In the genomic region with DNA sequence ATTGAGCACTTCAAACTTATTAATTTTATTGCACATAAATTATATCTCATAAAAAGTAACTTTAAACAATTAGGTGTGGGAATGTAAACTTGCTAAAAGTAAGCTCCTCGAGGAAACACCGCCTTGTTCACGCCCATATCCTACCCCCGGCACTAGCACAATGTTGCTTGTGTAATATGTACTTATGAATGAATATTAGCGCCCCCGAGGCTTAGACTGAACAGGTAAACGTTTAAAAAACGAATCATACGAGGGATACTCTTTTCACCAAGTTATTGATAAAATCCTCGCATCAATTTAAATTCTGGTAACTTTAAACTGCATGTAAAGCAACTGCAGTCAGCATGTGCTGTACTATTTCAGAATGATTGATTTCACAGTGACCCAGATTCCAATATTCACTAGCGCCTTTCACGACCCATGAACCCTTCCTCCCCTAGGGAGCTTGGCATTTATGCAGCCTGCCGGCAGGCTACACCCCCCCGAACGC, we compare ENCODE assay signal across 8 cellular contexts. TPM values are rescaled to one million over a fixed set of nuclear protein-coding genes. Genes with fewer than 3 reads are reported as not detected.
DNase-seq lines count a peak whose midpoint lies in the region; ATAC-seq, FAIRE-seq and TF ChIP-seq lines count a peak whose summit lies in the region.

No MANE protein-coding gene starts in this region.

- H3K9ac ChIP-seq in HepG2 (ENCODE audit: insufficient read depth, low read depth, low read length) = peak overlapping the region; percentile 94

- no peaks in the 10 kb centered on the region for H3K9me3 ChIP-seq in HepG2 (ENCODE audit: low read length)
- no peaks in the 10 kb centered on the region for H3K9me3 ChIP-seq in tibial nerve

- in situ Hi-C loops in HepG2 (cut with HindIII; ENCODE audit: extremely low pct_ligation_motif_present, low pct_unique_long_range_greater_than_20kb) = no loop called here

- H3K4me3 Mint-ChIP-seq in activated CD4-positive, alpha-beta T cell treated with anti-CD3 and anti-CD28 coated beads for 36 hours = peak overlapping the region; percentile 90
- peak overlapping the region; percentile 97 to 98 (median 98) for H3K4me3 Mint-ChIP-seq in brain

- TF ChIP-seq CTCF in brain (conservative IDR thresholded peaks at IDR 0.05) (no peak), HepG2 (CRISPR knock-in tag; IDR thresholded peaks at IDR 0.05) (0 out of 2 replicates have a peak, but pooled peaks have one; percentile 2), tibial nerve (IDR thresholded peaks at IDR 0.05) (no peak)

- BruUV-seq in HepG2 (replicated peaks; lab: Mats Ljungman, UMichigan) = no TSS peak

- no peaks in the 10 kb centered on the region for H3K27me3 Mint-ChIP-seq in activated CD4-positive, alpha-beta T cell treated with anti-CD3 and anti-CD28 coated beads for 36 hours
- peaks cover 12% of the 10 kb centered on the region for H3K27me3 Mint-ChIP-seq in brain

- intact Hi-C loops in activated CD4-positive, alpha-beta T cell treated with anti-CD3 and anti-CD28 coated beads for 36 hours (cut with DNase I, micrococcal nuclease) = loop anchor here (1.0 to 10.0 kb wide), 13 partner anchors 89 to 1708 kb away; partner anchors contain the start of gene SCAF8 (in 2 of the 2)
- intact Hi-C loops in HepG2 (cut with micrococcal nuclease; ENCODE audit: unreplicated experiment) = loop anchor here (1.0 kb wide), 1 partner anchor 15 kb away; no protein-coding TSS in a partner anchor

- H3K79me2 ChIP-seq in HepG2 (ENCODE audit: insufficient read depth, low read length) = peaks cover 55% of the 10 kb centered on the region

- no peak for TF ChIP-seq RAD21 in HepG2 (CRISPR knock-in tag; IDR thresholded peaks at IDR 0.05)

- peaks cover 28% of the 10 kb centered on the region for H3K36me3 Mint-ChIP-seq in activated CD4-positive, alpha-beta T cell treated with anti-CD3 and anti-CD28 coated beads for 36 hours (ENCODE audit: low read depth)
- peaks cover 17% of the 10 kb centered on the region for H3K36me3 Mint-ChIP-seq in brain

- peak; percentile 3 for ATAC-seq in activated CD4-positive, alpha-beta T cell treated with anti-CD3 and anti-CD28 coated beads for 36 hours
- ATAC-seq in HG02763 (IDR thresholded peaks at IDR 0.05; ENCODE audit: unreplicated experiment) (peak; percentile 7), HepG2 (peak; percentile 62)

- H3K27ac Mint-ChIP-seq in activated CD4-positive, alpha-beta T cell treated with anti-CD3 and anti-CD28 coated beads for 36 hours = peak overlapping the region; percentile 93
- peak overlapping the region; percentile 91 to 97 (median 96) for H3K27ac Mint-ChIP-seq in brain

- WGBS in HepG2 (ENCODE audit: low lambda C conversion rate) = under 1% methylated on average over 14 of the region's 15 CpGs
- WGBS in tibial nerve, 2 donors = 0 to 2% methylated on average over 15 of the region's 15 CpGs

- no peak for TF ChIP-seq POLR2A in HepG2 (IDR thresholded peaks at IDR 0.05; ENCODE audit: insufficient read depth in 1 of 2, low read depth in 2 of 2, low read length in 2 of 2)
- TF ChIP-seq POLR2A in tibial nerve (IDR thresholded peaks at IDR 0.05) = no peak

- no peaks in the 10 kb centered on the region for H4K20me1 ChIP-seq in HepG2 (ENCODE audit: insufficient read depth, low read length)

- peaks cover 8 to 36% of the 10 kb centered on the region in 2 experiments for H3K36me3 ChIP-seq in HepG2 (replicated peaks in 1 of 2; ENCODE audit: control insufficient read depth in 1 of 2, insufficient read depth in 2 of 2, low read length in 2 of 2)
- peaks cover 0 to 20% (median 0%) of the 10 kb centered on the region in 3 donors for H3K36me3 ChIP-seq in tibial nerve

- H3K27ac ChIP-seq in HepG2 (ENCODE audit: extremely low read length, insufficient read depth, low read length) = peak overlapping the region; percentile 92
- peak overlapping the region; percentile 70 to 94 (median 82) for H3K27ac ChIP-seq in tibial nerve

- peak overlapping the region; percentile 82 for H3K4me2 ChIP-seq in HepG2 (ENCODE audit: low read depth, low read length)

- peaks cover 41% of the 10 kb centered on the region for H3K4me1 Mint-ChIP-seq in activated CD4-positive, alpha-beta T cell treated with anti-CD3 and anti-CD28 coated beads for 36 hours
- peaks cover 51% of the 10 kb centered on the region for H3K4me1 Mint-ChIP-seq in brain

- DNase-seq in activated CD4-positive, alpha-beta T cell treated with anti-CD3 and anti-CD28 coated beads for 36 hours = peak; percentile 28
- DNase-seq in activated CD4-positive, alpha-beta T cell treated with anti-CD3 and anti-CD28 coated beads for 1 hour = no peak
- DNase-seq in NCI-H524 (lab: John Stamatoyannopoulos, UW) = peak; percentile 29 to 58
- DNase-seq in HepG2 (ENCODE audit: low spot score) = peak; percentile 65
- DNase-seq in tibial nerve (ENCODE audit: low spot score in 2 of 2) = no peak
- no peak for DNase-seq in iPS-NIHi7 (ENCODE audit: extremely low spot score)

- H3K4me3 ChIP-seq in HepG2 (replicated peaks in 1 of 3; ENCODE audit: insufficient read depth in 1 of 3, low read depth in 2 of 3, low read length in 3 of 3) (peak overlapping the region; percentile 74 to 97 (median 93)), tibial nerve (peak overlapping the region; percentile 71 to 81 (median 78))

- no peaks in the 10 kb centered on the region; a peak in 1 of 5 replicates for H3K27me3 ChIP-seq in HepG2 (ENCODE audit: control insufficient read depth in 1 of 2, insufficient read depth in 2 of 2, low read length in 2 of 2)
- H3K27me3 ChIP-seq in tibial nerve = no peaks in the 10 kb centered on the region

- no peaks in the 10 kb centered on the region for H3K9me3 Mint-ChIP-seq in activated CD4-positive, alpha-beta T cell treated with anti-CD3 and anti-CD28 coated beads for 36 hours (ENCODE audit: low read depth)
- no peaks in the 10 kb centered on the region for H3K9me3 Mint-ChIP-seq in brain

- CTCF ChIA-PET in activated CD4-positive, alpha-beta T cell treated with anti-CD3 and anti-CD28 coated beads for 36 hours (lab: Charles Lee) = interaction anchor here (0.5 to 3.1 kb wide), 4 partner anchors 25 to 386 kb away, joined by 3 to 13 read pairs (median 4); no protein-coding TSS in a partner anchor
- CTCF ChIA-PET in HepG2 (lab: Yijun Ruan, JAX; ENCODE audit: low intra/inter-chr PET ratio, low total read pairs) = no interaction called here

- H2AFZ ChIP-seq in HepG2 (ENCODE audit: low read length) = no peak overlapping the region

- FAIRE-seq in HepG2 (lab: Jason Lieb, UNC) = no peak

- H3K4me1 ChIP-seq in HepG2 (ENCODE audit: insufficient read depth, low read length) (peaks cover 67% of the 10 kb centered on the region), tibial nerve (peaks cover 0 to 19% (median 8%) of the 10 kb centered on the region in 4 donors)

- TF ChIP-seq EP300 in HepG2 (IDR thresholded peaks at IDR 0.05; ENCODE audit: low read depth in 2 of 2, low read length in 2 of 2) = 0 out of 4 replicates have a peak, but pooled peaks of 1 of the 2 experiments have one; percentile 2
- no peak for TF ChIP-seq EP300 in HepG2 (CRISPR knock-in tag; IDR thresholded peaks at IDR 0.05; ENCODE audit: borderline replicate concordance)
- no peak for TF ChIP-seq EP300 in tibial nerve (IDR thresholded peaks at IDR 0.05)

- POLR2A ChIA-PET in activated CD4-positive, alpha-beta T cell treated with anti-CD3 and anti-CD28 coated beads for 36 hours (lab: Charles Lee) = interaction anchor here (0.6 kb wide), 1 partner anchor 480 kb away, joined by 3 read pairs; no protein-coding TSS in a partner anchor
- POLR2A ChIA-PET in HepG2 (lab: Yijun Ruan, JAX) = interaction anchor here (1.0 to 6.8 kb wide), 8 partner anchors 9 to 210 kb away, joined by 3 to 155 read pairs (median 4); no protein-coding TSS in a partner anchor

RNA-seq across cellular contexts. Expression of gene TFB1M, which starts 0.6 kb away (rescaled TPM):
- 10 to 100 TPM; 45.5 to 56.4 TPM for total RNA-seq in activated CD4-positive, alpha-beta T cell treated with anti-CD3 and anti-CD28 coated beads for 36 hours
- polyA plus RNA-seq in brain (ENCODE audit: insufficient read depth, low read depth, low replicate concordance) = 9.9 TPM
- 122 and 149 TPM in 2 replicates for total RNA-seq in HepG2 (2016; rRNA removed; fragmentation: Illumina TruSeq; extraction: Trizol)
- 42.1 and 44.6 TPM in 2 replicates for total RNA-seq in HepG2 (2016; cell fraction: cytosol; rRNA removed; fragmentation: Illumina TruSeq; extraction: Trizol; ENCODE audit: low read depth)
- 124 and 156 TPM in 2 replicates for total RNA-seq in HepG2 (2016; cell fraction: insoluble cytoplasmic fraction; rRNA removed; fragmentation: Illumina TruSeq; extraction: Trizol)
- 45.1 and 48.3 TPM in 2 replicates for total RNA-seq in HepG2 (2016; cell fraction: membrane; rRNA removed; fragmentation: Illumina TruSeq; extraction: Trizol)
- total RNA-seq in HepG2 (2016; cell fraction: nucleus; rRNA removed; fragmentation: Illumina TruSeq; extraction: Trizol) = 201 and 207 TPM in 2 replicates
- polyA plus RNA-seq in HepG2 (2011; rRNA removed) = 64.3 and 91.4 TPM in 2 replicates
- 49.3 and 58.3 TPM in 2 replicates for polyA plus RNA-seq in HepG2 (2011; cell fraction: cytosol; rRNA removed)
- 74.6 and 81.3 TPM in 2 replicates for polyA plus RNA-seq in HepG2 (2011; cell fraction: nucleus; rRNA removed)
- polyA plus RNA-seq in HepG2 (2012) = 59.9 and 60.7 TPM in 2 replicates
- 17.1 and 18.2 TPM in 2 replicates for polyA plus RNA-seq in HepG2 (2016; cell fraction: cytosol; fragmentation: Illumina TruSeq; extraction: Trizol; ENCODE audit: low read depth)
- polyA plus RNA-seq in HepG2 (2016; cell fraction: insoluble cytoplasmic fraction; fragmentation: Illumina TruSeq; extraction: Trizol; ENCODE audit: low read depth) = 133 and 147 TPM in 2 replicates
- polyA plus RNA-seq in HepG2 (2016; cell fraction: membrane; fragmentation: Illumina TruSeq; extraction: Trizol; ENCODE audit: low read depth) = 20.5 and 22.2 TPM in 2 replicates
- 93.1 and 104 TPM in 2 replicates for polyA plus RNA-seq in HepG2 (2016; cell fraction: nucleus; fragmentation: Illumina TruSeq; extraction: Trizol; ENCODE audit: insufficient read depth, low read depth)
- 9.7 and 101 TPM in 2 replicates for polyA minus RNA-seq in HepG2 (2011; rRNA and poly(A)+ RNA removed; ENCODE audit: low replicate concordance)
- polyA minus RNA-seq in HepG2 (2011; cell fraction: cytosol; rRNA and poly(A)+ RNA removed) = 39.5 and 52.5 TPM in 2 replicates
- polyA minus RNA-seq in HepG2 (2011; cell fraction: nucleus; rRNA and poly(A)+ RNA removed) = 333 and 340 TPM in 2 replicates
- total RNA-seq in tibial nerve = 10 to 100 TPM; 21.4 to 52.7 (median 22.1) TPM

RNA-seq across cellular contexts. Expression of gene CLDN20, which starts 49.8 kb away (rescaled TPM):
- not detected for total RNA-seq in activated CD4-positive, alpha-beta T cell treated with anti-CD3 and anti-CD28 coated beads for 36 hours
- not detected for polyA plus RNA-seq in brain (ENCODE audit: insufficient read depth, low read depth, low replicate concordance)
- not detected in 2 replicates for total RNA-seq in HepG2 (2016; rRNA removed; fragmentation: Illumina TruSeq; extraction: Trizol)
- not detected in 2 replicates for total RNA-seq in HepG2 (2016; cell fraction: cytosol; rRNA removed; fragmentation: Illumina TruSeq; extraction: Trizol; ENCODE audit: low read depth)
- total RNA-seq in HepG2 (2016; cell fraction: insoluble cytoplasmic fraction; rRNA removed; fragmentation: Illumina TruSeq; extraction: Trizol) = not detected in 2 replicates
- not detected in 2 replicates for total RNA-seq in HepG2 (2016; cell fraction: membrane; rRNA removed; fragmentation: Illumina TruSeq; extraction: Trizol)
- total RNA-seq in HepG2 (2016; cell fraction: nucleus; rRNA removed; fragmentation: Illumina TruSeq; extraction: Trizol) = not detected in 2 replicates
- not detected in 2 replicates for polyA plus RNA-seq in HepG2 (2011; rRNA removed)
- polyA plus RNA-seq in HepG2 (2011; cell fraction: cytosol; rRNA removed) = not detected in 2 replicates
- not detected in 2 replicates for polyA plus RNA-seq in HepG2 (2011; cell fraction: nucleus; rRNA removed)
- polyA plus RNA-seq in HepG2 (2012) = 0.76 and 0.79 TPM in 2 replicates
- not detected in 2 replicates for polyA plus RNA-seq in HepG2 (2016; cell fraction: cytosol; fragmentation: Illumina TruSeq; extraction: Trizol; ENCODE audit: low read depth)
- polyA plus RNA-seq in HepG2 (2016; cell fraction: insoluble cytoplasmic fraction; fragmentation: Illumina TruSeq; extraction: Trizol; ENCODE audit: low read depth) = not detected in 2 replicates
- polyA plus RNA-seq in HepG2 (2016; cell fraction: membrane; fragmentation: Illumina TruSeq; extraction: Trizol; ENCODE audit: low read depth) = not detected in 2 replicates
- not detected in 2 replicates for polyA plus RNA-seq in HepG2 (2016; cell fraction: nucleus; fragmentation: Illumina TruSeq; extraction: Trizol; ENCODE audit: insufficient read depth, low read depth)
- not detected in 2 replicates for polyA minus RNA-seq in HepG2 (2011; rRNA and poly(A)+ RNA removed; ENCODE audit: low replicate concordance)
- not detected in 2 replicates for polyA minus RNA-seq in HepG2 (2011; cell fraction: cytosol; rRNA and poly(A)+ RNA removed)
- polyA minus RNA-seq in HepG2 (2011; cell fraction: nucleus; rRNA and poly(A)+ RNA removed) = not detected in 2 replicates
- total RNA-seq in tibial nerve = 1 to 10 TPM; 1.5 to 4.4 (median 3.3) TPM

Comparison
In these comparisons a context has a peak if more than half of its experiments do, and no peak if none do; other contexts are left out.
1. DNase-seq: peak in activated CD4-positive, alpha-beta T cell treated with anti-CD3 and anti-CD28 coated beads for 36 hours (single experiment), NCI-H524 (2 of 2) and HepG2 (single experiment); none in activated CD4-positive, alpha-beta T cell treated with anti-CD3 and anti-CD28 coated beads for 1 hour (single experiment), tibial nerve (0 of 2) and iPS-NIHi7 (single experiment).
2. ATAC-seq: peak in every context shown above with its lines; median percentile 62 in HepG2; 7 in HG02763; 3 in activated CD4-positive, alpha-beta T cell treated with anti-CD3 and anti-CD28 coated beads for 36 hours.